ENCODE assay signal across 15 cellular contexts in the genomic region with DNA sequence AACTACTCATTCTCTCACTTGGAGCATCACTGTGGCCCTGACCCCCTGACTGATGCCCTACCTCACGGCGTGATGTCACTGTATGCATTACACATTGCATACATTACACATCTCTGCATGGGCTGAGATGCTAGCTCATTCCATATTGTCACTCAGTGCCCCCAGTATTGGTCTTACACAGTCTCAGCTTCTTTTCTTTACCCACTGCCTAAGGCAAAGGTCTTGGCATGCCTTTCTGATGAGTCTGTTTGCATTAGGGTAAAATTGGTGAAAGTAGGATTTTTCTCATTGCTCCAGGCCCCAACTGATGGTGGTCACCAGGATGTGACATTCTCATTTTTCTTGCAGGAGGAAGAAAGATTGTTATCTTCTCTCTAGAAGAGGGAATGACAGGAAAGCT.
"Had no signal": no experiment of that assay in that cellular context is flagged by ENCODE, and none has a peak within 500 bp of the region (broad histone marks: within the 10 kb centered on the region; RNA-seq: fewer than 3 reads in every experiment).

No MANE protein-coding gene starts in this region.

- DNase-seq: activated CD4-positive, alpha-beta T cell treated with anti-CD3 and anti-CD28 coated beads for 4 hours; activated CD8-positive, alpha-beta memory T cell treated with anti-CD3 and anti-CD28 coated beads, Interleukin-2, amount 50 U/mL, for 48 hours; activated CD8-positive, alpha-beta T cell treated with anti-CD3 and anti-CD28 coated beads, Interleukin-2, amount 10 ng/mL, durations not matched to agents 7 days and 5 days; activated naive CD4-positive, alpha-beta T cell; activated naive CD8-positive, alpha-beta T cell treated with anti-CD3 and anti-CD28 coated beads, Interleukin-2, amount 50 U/mL, for 24 hours; heart right ventricle; left ventricle myocardium inferior; sigmoid colon; stimulated activated CD4-positive, alpha-beta T cell treated with anti-CD3 and anti-CD28 coated beads, Interleukin-4, amount 100 ng/mL, for 24 hours; stimulated activated naive CD8-positive, alpha-beta T cell treated with anti-CD3 and anti-CD28 coated beads, Interleukin-15, amount 100 ng/mL, for 72 hours; uterus had no signal

- H3K27me3 ChIP-seq: ascending aorta, cardiac muscle cell, sigmoid colon, uterus had no signal

- H3K4me3 ChIP-seq: ascending aorta, cardiac muscle cell, heart right ventricle, left ventricle myocardium inferior, sigmoid colon, thoracic aorta, uterus had no signal

- ATAC-seq: activated CD8-positive, alpha-beta T cell treated with anti-CD3 and anti-CD28 coated beads, Interleukin-2, amount 10 ng/mL, durations not matched to agents 7 days and 5 days; activated naive CD8-positive, alpha-beta T cell treated with anti-CD3 and anti-CD28 coated beads, Interleukin-2, amount 50 U/mL, for 24 hours; esophagus mucosa; heart right ventricle; stimulated activated naive CD8-positive, alpha-beta T cell treated with anti-CD3 and anti-CD28 coated beads, Interleukin-15, amount 100 ng/mL, for 72 hours had no signal

- H3K36me3 ChIP-seq: ascending aorta, cardiac muscle cell, heart right ventricle, left ventricle myocardium inferior, sigmoid colon, thoracic aorta, uterus had no signal

- H3K4me1 ChIP-seq: ascending aorta, heart right ventricle, left ventricle myocardium inferior, sigmoid colon, uterus had no signal

- H3K9me3 ChIP-seq: ascending aorta, heart right ventricle, left ventricle myocardium inferior, sigmoid colon, thoracic aorta, uterus had no signal

- H3K27ac ChIP-seq: ascending aorta, cardiac muscle cell, heart right ventricle, left ventricle myocardium inferior, sigmoid colon, thoracic aorta, uterus had no signal
